In the genomic region with DNA sequence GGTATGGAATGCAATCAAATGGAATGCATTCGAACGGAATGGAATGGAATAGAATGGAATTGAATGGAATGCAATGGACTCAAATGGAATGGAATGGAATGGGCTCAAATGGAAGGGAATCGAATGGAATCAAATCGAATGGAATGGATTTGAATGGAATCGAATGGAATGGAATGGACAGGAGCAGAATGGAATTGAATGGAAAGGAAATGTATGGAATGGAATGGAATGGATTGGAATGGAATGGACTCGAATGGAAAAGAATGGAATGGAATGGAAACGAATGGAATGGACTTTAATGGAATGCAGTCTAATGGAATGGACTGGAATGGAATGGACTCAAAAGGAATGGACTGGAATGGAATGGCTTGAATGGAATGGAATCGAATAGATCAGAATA, we compare ENCODE assay signal across 39 cellular contexts. TPM values are rescaled to one million over a fixed set of nuclear protein-coding genes. Genes with fewer than 3 reads are reported as not detected.
"Had no signal": no experiment of that assay in that cellular context is flagged by ENCODE, and none has a peak within 500 bp of the region (broad histone marks: within the 10 kb centered on the region; RNA-seq: fewer than 3 reads in every experiment).

No MANE protein-coding gene starts in this region.

- H3K27me3 ChIP-seq: MG63 had no signal

- H3K36me3 ChIP-seq: MG63 had no signal

- DNase-seq: Karpas-422, Kasumi-1, MG63, MM.1S, MV-4-11, NCI-H1048, NCI-H1092, NCI-H1092 treated with DMSO at 0.1 percent for 48 hours, NCI-H1105, NCI-H1105 treated with DMSO at 0.1 percent for 48 hours, NCI-H1417, NCI-H1417 treated with DMSO at 0.1 percent for 48 hours, NCI-H1436, NCI-H1436 treated with DMSO at 0.1 percent for 48 hours, NCI-H146, NCI-H1694, NCI-H1694 treated with DMSO at 0.1 percent for 48 hours, NCI-H187, NCI-H187 treated with DMSO at 0.1 percent for 48 hours, NCI-H1930, NCI-H2029, NCI-H2029 treated with DMSO at 0.1 percent for 48 hours, NCI-H2081, NCI-H2081 treated with DMSO at 0.1 percent for 48 hours, NCI-H2107, NCI-H2171, NCI-H2171 treated with DMSO at 0.1 percent for 48 hours, NCI-H2227 treated with DMSO at 0.1 percent for 48 hours, NCI-H226, NCI-H345, NCI-H446, NCI-H446 treated with DMSO at 0.1 percent for 48 hours, NCI-H510A, NCI-H510A treated with DMSO at 0.1 percent for 48 hours, NCI-H524 had no signal

- H3K4me3 ChIP-seq: MG63 had no signal

RNA-seq across cellular contexts. Expression of a gene that starts 18.3 kb away (rescaled TPM):
- total RNA-seq: LHCN-M2, M059J, MCF 10A, NCI-H460 had no signal
